12 cellular contexts compared by ENCODE assay signal in the genomic region with DNA sequence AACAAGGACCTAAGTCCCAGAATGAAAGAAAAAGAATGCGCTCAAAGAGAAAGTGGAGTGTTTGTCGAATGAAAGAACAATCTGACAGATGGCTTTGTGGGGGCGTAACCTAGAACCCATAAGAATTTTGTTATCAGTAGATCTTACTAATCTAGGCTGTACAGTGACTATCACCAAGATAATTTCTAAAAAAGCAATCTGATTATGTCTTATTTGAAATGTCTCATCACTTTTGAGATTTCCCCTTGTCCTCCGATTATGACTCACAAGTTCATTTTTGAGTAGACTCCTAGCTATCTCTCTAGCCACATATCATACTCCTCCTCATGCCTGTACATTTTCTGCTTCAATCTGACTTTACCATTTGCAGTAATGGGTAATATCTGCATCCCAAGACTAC.
A peak's percentile ranks its signal among the peaks of the same experiment; 100 is the strongest.
DNase-seq lines count a peak whose midpoint lies in the region; ATAC-seq and TF ChIP-seq lines count a peak whose summit lies in the region.
"Had no signal": no experiment of that assay in that cellular context is flagged by ENCODE, and none has a peak within 500 bp of the region (broad histone marks: within the 10 kb centered on the region; RNA-seq: fewer than 3 reads in every experiment).

No MANE protein-coding gene starts in this region.

- 89% methylated on average over 4 of the region's 4 CpGs for WGBS in right cardiac atrium

- H4K20me1 ChIP-seq in OCI-LY3 (ENCODE audit: insufficient read depth, low read length): no peaks in the 10 kb centered on the region
- no peaks in the 10 kb centered on the region for H4K20me1 ChIP-seq in Karpas-422 (ENCODE audit: insufficient read depth, low read depth, low read length)

- H3K4me3 ChIP-seq in OCI-LY3 (ENCODE audit: low read length): peak overlapping the region; percentile 63
- no peak overlapping the region for H3K4me3 ChIP-seq in Karpas-422 (ENCODE audit: low read length)
- no peak overlapping the region for H3K4me3 ChIP-seq in right cardiac atrium (ENCODE audit: low read length)
- H3K4me3 ChIP-seq: HAP-1, thoracic aorta had no signal

- in situ Hi-C loops in G401 (cut with HindIII; ENCODE audit: low sequenced_read_pairs): no loop called here

- H3K9me3 ChIP-seq in OCI-LY3 (ENCODE audit: insufficient read depth, low read length) (0 out of 2 replicates have a peak, but pooled peaks cover 2% of the 10 kb centered on the region), Karpas-422 (ENCODE audit: low read length) (no peaks in the 10 kb centered on the region), right cardiac atrium (ENCODE audit: control insufficient read depth, low read length) (no peaks in the 10 kb centered on the region)
- H3K9me3 ChIP-seq: HAP-1, thoracic aorta had no signal

- peak overlapping the region; percentile 95 for H3K4me2 ChIP-seq in OCI-LY3 (ENCODE audit: low read length)
- H3K4me2 ChIP-seq in Karpas-422 (ENCODE audit: low read depth, low read length, poor library complexity, severe bottlenecking): no peak overlapping the region

- ATAC-seq in GM18517 (IDR thresholded peaks at IDR 0.05; ENCODE audit: unreplicated experiment): peak; percentile 49
- peak; percentile 26 for ATAC-seq in GM19395 (IDR thresholded peaks at IDR 0.05; ENCODE audit: unreplicated experiment)
- ATAC-seq in HG02870 (IDR thresholded peaks at IDR 0.05; ENCODE audit: unreplicated experiment): peak; percentile 47
- ATAC-seq in right cardiac atrium: no peak

- H3K4me1 ChIP-seq in OCI-LY3 (ENCODE audit: low read length): peaks cover 85% of the 10 kb centered on the region
- H3K4me1 ChIP-seq in Karpas-422 (ENCODE audit: low read length): no peaks in the 10 kb centered on the region
- H3K4me1 ChIP-seq in right cardiac atrium (ENCODE audit: control insufficient read depth, insufficient read depth, low read length): no peaks in the 10 kb centered on the region
- H3K4me1 ChIP-seq: HAP-1 had no signal

- intact Hi-C loops in right cardiac atrium (cut with DNase I): no loop called here

- H3K9ac ChIP-seq in OCI-LY3 (ENCODE audit: low read length): peak overlapping the region; percentile 97
- H3K9ac ChIP-seq in Karpas-422 (ENCODE audit: low read length): no peak overlapping the region

- DNase-seq in Karpas-422: no peak
- no peak for DNase-seq in right cardiac atrium
- DNase-seq in NCI-H345 treated with DMSO at 0.1 percent for 48 hours (lab: John Stamatoyannopoulos, UW; ENCODE audit: unreplicated experiment): no peak
- no peak for DNase-seq in G401 (ENCODE audit: low spot score)
- DNase-seq: activated T-cell treated with anti-CD3 and anti-CD28 coated beads, Interleukin-2, amount 50 U/mL, for 24 hours; NCI-H524 had no signal

- peaks cover 2% of the 10 kb centered on the region for H3K79me2 ChIP-seq in OCI-LY3 (ENCODE audit: low read length)
- no peaks in the 10 kb centered on the region for H3K79me2 ChIP-seq in Karpas-422 (ENCODE audit: low read length)

- H2AFZ ChIP-seq in OCI-LY3 (ENCODE audit: low read depth, low read length) (no peak overlapping the region), Karpas-422 (ENCODE audit: low read length) (no peak overlapping the region)

- H3K36me3 ChIP-seq in OCI-LY3 (replicated peaks; ENCODE audit: low read depth, low read length) (peaks cover 13% of the 10 kb centered on the region), Karpas-422 (ENCODE audit: insufficient read depth, low read length) (no peaks in the 10 kb centered on the region)
- H3K36me3 ChIP-seq: HAP-1, thoracic aorta had no signal

- no peak for TF ChIP-seq CTCF in OCI-LY3 (IDR thresholded peaks at IDR 0.05; ENCODE audit: low read depth, low read length)

- H3K27ac ChIP-seq in OCI-LY3 (ENCODE audit: low read length) (peak overlapping the region; percentile 98), Karpas-422 (ENCODE audit: low read length) (no peak overlapping the region), right cardiac atrium (ENCODE audit: low read length) (no peak overlapping the region)
- H3K27ac ChIP-seq: thoracic aorta had no signal

- H3K27me3 ChIP-seq in OCI-LY3 (ENCODE audit: low read depth, low read length) (no peaks in the 10 kb centered on the region), Karpas-422 (ENCODE audit: low read length) (no peaks in the 10 kb centered on the region; the same call in 1 of the 2 replicates), right cardiac atrium (ENCODE audit: control insufficient read depth, insufficient read depth) (no peaks in the 10 kb centered on the region)

- H3K9me2 ChIP-seq in Karpas-422 (replicated peaks; ENCODE audit: insufficient read depth, low read length): no peaks in the 10 kb centered on the region

Comparison
In these comparisons a context has a peak if more than half of its experiments do, and no peak if none do; other contexts are left out.
1. ATAC-seq: peak in GM18517 (single experiment), GM19395 (single experiment) and HG02870 (single experiment); none in right cardiac atrium (0 of 2).